27 cellular contexts compared by ENCODE assay signal in genomic region chr16:8130197-8130596, GRCh38.
"Had no signal": no experiment of that assay in that cellular context is flagged by ENCODE, and none has a peak within 500 bp of the region (broad histone marks: within the 10 kb centered on the region; RNA-seq: fewer than 3 reads in every experiment).

No MANE protein-coding gene starts in this region.

- H3K9me3 ChIP-seq: suprapubic skin, testis, thoracic aorta, thyroid gland, transverse colon, upper lobe of right lung, uterus, vagina had no signal

- H3K27me3 ChIP-seq: stomach, suprapubic skin, testis, thyroid gland, tibial artery, tibial nerve, transverse colon, upper lobe of left lung, upper lobe of right lung, uterus, vagina had no signal

- ATAC-seq: stimulated activated effector memory CD8-positive, alpha-beta T cell treated with anti-CD3 and anti-CD28 coated beads, Interleukin-12 subunit alpha, Interleukin-12 subunit beta, amount 100 ng/mL, for 72 hours; stimulated activated memory B cell treated with anti-CD40 and anti-IgM and Interleukin-4, amounts not matched to agents 10 μg/mL and 1 μg/mL and 100 μg/mL, for 72 hours; stimulated activated naive B cell treated with anti-CD40 and anti-IgM and Interleukin-4, amounts not matched to agents 10 μg/mL and 1 μg/mL and 100 μg/mL, for 72 hours; stimulated activated naive CD8-positive, alpha-beta T cell treated with anti-CD3 and anti-CD28 coated beads, Interleukin-15, amount 100 ng/mL, for 72 hours; stimulated activated naive CD8-positive, alpha-beta T cell treated with anti-CD3 and anti-CD28 coated beads, Interleukin-15, Interleukin-2, amounts not matched to agents 100 U/mL and 50 U/mL, for 24 hours; upper lobe of right lung had no signal

- DNase-seq: stimulated activated CD4-positive, alpha-beta T cell treated with anti-CD3 and anti-CD28 coated beads, Interleukin-2, amount 100 ng/mL, for 48 hours; stimulated activated CD4-positive, alpha-beta T cell treated with anti-CD3 and anti-CD28 coated beads, Interleukin-4, amount 100 ng/mL, for 1 hour; stimulated activated CD4-positive, alpha-beta T cell treated with anti-CD3 and anti-CD28 coated beads, Interleukin-4, amount 100 ng/mL, for 24 hours; stimulated activated CD4-positive, alpha-beta T cell treated with anti-CD3 and anti-CD28 coated beads, Interleukin-4, amount 100 ng/mL, for 4 hours; stimulated activated CD8-positive, alpha-beta memory T cell treated with anti-CD3 and anti-CD28 coated beads, Interleukin-4, amount 100 ng/mL, for 48 hours; stimulated activated naive B cell treated with anti-CD40 and anti-IgM and Interleukin-4, amounts not matched to agents 10 μg/mL and 1 μg/mL and 100 μg/mL, for 72 hours; stimulated activated naive CD4-positive, alpha-beta T cell; stimulated activated naive CD4-positive, alpha-beta T cell treated with Interleukin-2 at 50 U/mL for 16 hours; stimulated activated naive CD8-positive, alpha-beta T cell treated with anti-CD3 and anti-CD28 coated beads, Interleukin-15, amount 100 ng/mL, for 72 hours; stimulated activated naive CD8-positive, alpha-beta T cell treated with anti-CD3 and anti-CD28 coated beads, Interleukin-15, Interleukin-2, amounts not matched to agents 100 U/mL and 50 U/mL, for 24 hours; stomach; substantia nigra; testis; thyroid gland; tibial artery; transverse colon; trophoblast cell; upper lobe of left lung; upper lobe of right lung; uterus had no signal

- H3K36me3 ChIP-seq: stomach, suprapubic skin, thoracic aorta, thyroid gland, tibial artery, tibial nerve, transverse colon, upper lobe of left lung, upper lobe of right lung, uterus, vagina had no signal

- H3K4me3 ChIP-seq: stomach, suprapubic skin, testis, thoracic aorta, thyroid gland, tibial artery, tibial nerve, transverse colon, upper lobe of left lung, upper lobe of right lung, uterus, vagina had no signal

- H3K4me1 ChIP-seq: stomach, suprapubic skin, testis, thyroid gland, tibial artery, tibial nerve, transverse colon, upper lobe of left lung, upper lobe of right lung, uterus, vagina had no signal

- FAIRE-seq: urothelium cell line had no signal

- H3K27ac ChIP-seq: stomach, suprapubic skin, testis, thoracic aorta, thyroid gland, tibial artery, tibial nerve, transverse colon, upper lobe of left lung, upper lobe of right lung, uterus, vagina had no signal
